13 cellular contexts compared by ENCODE assay signal in the genomic region with DNA sequence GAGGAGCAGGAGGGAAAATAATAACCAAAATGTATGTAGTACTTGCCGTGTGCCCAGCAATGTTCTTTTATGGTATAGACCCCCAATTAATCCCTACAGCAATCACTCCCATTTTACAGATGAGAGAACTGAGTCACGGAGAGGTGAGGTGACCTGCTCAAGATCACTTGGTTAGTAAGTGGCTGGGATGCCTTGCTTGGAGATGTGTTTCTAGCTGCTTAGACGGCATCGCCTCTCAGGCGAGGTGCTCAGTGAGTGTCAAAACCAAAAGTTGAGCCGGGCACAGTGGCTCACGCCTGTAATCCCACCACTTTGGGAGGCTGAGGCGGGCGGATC.
DNase-seq lines count a peak whose midpoint lies in the region; ATAC-seq and TF ChIP-seq lines count a peak whose summit lies in the region.
"Had no signal": no experiment of that assay in that cellular context is flagged by ENCODE, and none has a peak within 500 bp of the region (broad histone marks: within the 10 kb centered on the region; RNA-seq: fewer than 3 reads in every experiment).

No MANE protein-coding gene starts in this region.

- no peak for ATAC-seq in HG03432 (IDR thresholded peaks at IDR 0.05; ENCODE audit: unreplicated experiment)
- ATAC-seq: activated CD8-positive, alpha-beta T cell treated with anti-CD3 and anti-CD28 coated beads, Interleukin-2, amount 10 ng/mL, durations not matched to agents 7 days and 5 days; effector memory CD8-positive, alpha-beta T cell had no signal

- no peaks in the 10 kb centered on the region for H3K36me3 Mint-ChIP-seq in brain

- H3K36me3 ChIP-seq in GM23248 (ENCODE audit: low read depth) (no peaks in the 10 kb centered on the region), muscle layer of duodenum (ENCODE audit: control insufficient read depth in 1 of 2, insufficient read depth in 2 of 2, low read length in 2 of 2) (no peaks in the 10 kb centered on the region)

- H3K27me3 ChIP-seq in GM23248 (replicated peaks; ENCODE audit: insufficient read depth) (no peaks in the 10 kb centered on the region), muscle layer of duodenum (ENCODE audit: low read depth, low read length) (no peaks in the 10 kb centered on the region)

- no peak for DNase-seq in GM23248
- DNase-seq in substantia nigra (lab: John Stamatoyannopoulos, UW): no peak
- DNase-seq in activated CD4-positive, alpha-beta T cell treated with anti-CD3 and anti-CD28 coated beads for 48 hours: no peak
- DNase-seq in COR-L47 (lab: John Stamatoyannopoulos, UW): no peak
- DNase-seq in NCI-H2196 (lab: John Stamatoyannopoulos, UW; ENCODE audit: unreplicated experiment): no peak
- DNase-seq: activated CD8-positive, alpha-beta T cell treated with anti-CD3 and anti-CD28 coated beads, Interleukin-2, amount 10 ng/mL, durations not matched to agents 7 days and 5 days; effector memory CD8-positive, alpha-beta T cell; NCI-H187 treated with DMSO at 0.1 percent for 48 hours; NCI-H510A had no signal

- peak overlapping the region; percentile 11 to 88 (median 81) for H3K27ac Mint-ChIP-seq in brain
- H3K27ac Mint-ChIP-seq: activated CD8-positive, alpha-beta T cell treated with anti-CD3 and anti-CD28 coated beads, Interleukin-2, amount 10 ng/mL, durations not matched to agents 7 days and 5 days; effector memory CD8-positive, alpha-beta T cell; stimulated activated naive CD8-positive, alpha-beta T cell treated with anti-CD3 and anti-CD28 coated beads, Interleukin-15, Interleukin-2, amounts not matched to agents 100 ng/mL and 50 ng/mL, for 24 hours had no signal

- peaks cover 52% of the 10 kb centered on the region for H3F3A ChIP-seq in GM23248 (ENCODE audit: insufficient read depth)

- peak overlapping the region; percentile 77 for H3K4me2 ChIP-seq in GM23248 (ENCODE audit: unreplicated experiment)

- no peaks in the 10 kb centered on the region for H3K9me2 ChIP-seq in GM23248 (ENCODE audit: insufficient read depth)

- in situ Hi-C loops in GM23248 (cut with MboI): no loop called here

- H3K9me3 ChIP-seq in GM23248 (ENCODE audit: low read depth) (no peaks in the 10 kb centered on the region), muscle layer of duodenum (ENCODE audit: control insufficient read depth in 1 of 2, low read length in 2 of 2) (no peaks in the 10 kb centered on the region)

- H3K9me3 Mint-ChIP-seq in brain: no peaks in the 10 kb centered on the region
- H3K9me3 Mint-ChIP-seq: effector memory CD8-positive, alpha-beta T cell; stimulated activated naive CD8-positive, alpha-beta T cell treated with anti-CD3 and anti-CD28 coated beads, Interleukin-15, Interleukin-2, amounts not matched to agents 100 ng/mL and 50 ng/mL, for 24 hours had no signal

- TF ChIP-seq CTCF in brain (conservative IDR thresholded peaks at IDR 0.05): no peak

- H3K27ac ChIP-seq in GM23248: peak overlapping the region; percentile 95
- H3K27ac ChIP-seq in muscle layer of duodenum (ENCODE audit: low read length): peak overlapping the region; percentile 31
- H3K27ac ChIP-seq in substantia nigra (ENCODE audit: low read depth, low read length, poor library complexity, severe bottlenecking): peak overlapping the region; percentile 93

- H2AFZ ChIP-seq in GM23248: peak overlapping the region; percentile 55; the same call in 1 of the 2 replicates

- peak overlapping the region in 1 of 5 experiments; percentile 62 for H3K4me3 Mint-ChIP-seq in brain
- H3K4me3 Mint-ChIP-seq: activated CD8-positive, alpha-beta T cell treated with anti-CD3 and anti-CD28 coated beads, Interleukin-2, amount 10 ng/mL, durations not matched to agents 7 days and 5 days; effector memory CD8-positive, alpha-beta T cell; stimulated activated naive CD8-positive, alpha-beta T cell treated with anti-CD3 and anti-CD28 coated beads, Interleukin-15, Interleukin-2, amounts not matched to agents 100 ng/mL and 50 ng/mL, for 24 hours had no signal

- H3K4me1 ChIP-seq in GM23248 (ENCODE audit: insufficient read depth) (peaks cover 64% of the 10 kb centered on the region), muscle layer of duodenum (ENCODE audit: control insufficient read depth in 1 of 2, insufficient read depth in 2 of 2, low read length in 2 of 2) (peaks cover 16 to 52% of the 10 kb centered on the region in 2 donors)

- no peaks in the 10 kb centered on the region for H4K20me1 ChIP-seq in GM23248 (ENCODE audit: insufficient read depth)

- peaks cover 22% of the 10 kb centered on the region for H3K79me2 ChIP-seq in GM23248 (ENCODE audit: insufficient read depth)

- peak overlapping the region; percentile 43 for H3K9ac ChIP-seq in GM23248

- H3K4me1 Mint-ChIP-seq in brain: peaks cover 78% of the 10 kb centered on the region

- no peaks in the 10 kb centered on the region for H3K27me3 Mint-ChIP-seq in brain
- H3K27me3 Mint-ChIP-seq: stimulated activated naive CD8-positive, alpha-beta T cell treated with anti-CD3 and anti-CD28 coated beads, Interleukin-15, Interleukin-2, amounts not matched to agents 100 ng/mL and 50 ng/mL, for 24 hours had no signal

- WGBS in GM23248 (ENCODE audit: low coverage in 1 of 2, low lambda C conversion rate in 2 of 2, missing lambda C conversion rate in 2 of 2), 2 experiments: 88 to 89% methylated on average over 9 of the region's 9 CpGs

- H3K4me3 ChIP-seq in GM23248: peak overlapping the region; percentile 45; the same call in 1 of the 2 replicates
- no peak overlapping the region for H3K4me3 ChIP-seq in muscle layer of duodenum (ENCODE audit: low read depth in 1 of 2, low read length in 2 of 2)

Comparison
In these comparisons a context has a peak if more than half of its experiments do, and no peak if none do; other contexts are left out.
1. H3K27ac ChIP-seq: peak in every context shown above with its lines; median percentile 95 in GM23248; 93 in substantia nigra; 31 in muscle layer of duodenum.